Comparison of ENCODE assay signal across 20 cellular contexts in genomic region chr5:7015586-7016256, GRCh38.
DNase-seq lines count a peak whose midpoint lies in the region; ATAC-seq and TF ChIP-seq lines count a peak whose summit lies in the region.
"Had no signal": no experiment of that assay in that cellular context is flagged by ENCODE, and none has a peak within 500 bp of the region (broad histone marks: within the 10 kb centered on the region; RNA-seq: fewer than 3 reads in every experiment).

No MANE protein-coding gene starts in this region.

- H2BK5ac ChIP-seq in neuronal stem cell (ENCODE audit: low read length), result no peak overlapping the region

- no peaks in the 10 kb centered on the region for H3K4me1 Mint-ChIP-seq in endodermal cell
- H3K4me1 Mint-ChIP-seq: activated naive CD4-positive, alpha-beta T cell treated with anti-CD3 and anti-CD28 coated beads, Interleukin-2, amount 10 ng/mL, durations not matched to agents 7 days and 5 days; CD8-positive, alpha-beta memory T cell; immature natural killer cell had no signal

- H3K36me3 ChIP-seq in endodermal cell (ENCODE audit: control insufficient read depth, insufficient read depth, low read length), result no peaks in the 10 kb centered on the region
- no peaks in the 10 kb centered on the region for H3K36me3 ChIP-seq in neuronal stem cell (replicated peaks in 1 of 2; ENCODE audit: control insufficient read depth in 2 of 2, insufficient read depth in 2 of 2, low read length in 2 of 2)
- H3K36me3 ChIP-seq: neutrophil, sigmoid colon, thyroid gland had no signal

- peak overlapping the region; percentile 10 for H3K14ac ChIP-seq in neuronal stem cell (ENCODE audit: low read length)

- H3K27ac ChIP-seq in endodermal cell (ENCODE audit: low read depth, low read length), result no peak overlapping the region
- no peak overlapping the region for H3K27ac ChIP-seq in neuronal stem cell (replicated peaks; ENCODE audit: low read length)
- H3K27ac ChIP-seq: GM23248, KMS-11, neutrophil, sigmoid colon, thyroid gland had no signal

- 75 to 92% methylated on average over 2 to 6 of the region's 6 CpGs for WGBS in endodermal cell (ENCODE audit: insufficient coverage in 1 of 2, insufficient read length in 1 of 2), 2 experiments
- no CpG with 5 or more reads among the region's 6 CpGs for WGBS in neuronal stem cell (ENCODE audit: extremely low coverage in 2 of 2, insufficient read length in 2 of 2, insufficient replicate concordance in 1 of 2), 2 donors

- H3K27ac Mint-ChIP-seq in endodermal cell, result no peak overlapping the region
- H3K27ac Mint-ChIP-seq: activated naive CD4-positive, alpha-beta T cell treated with anti-CD3 and anti-CD28 coated beads, Interleukin-2, amount 10 ng/mL, durations not matched to agents 7 days and 5 days; brain; CD8-positive, alpha-beta memory T cell; immature natural killer cell had no signal

- no peaks in the 10 kb centered on the region for H3K9me3 ChIP-seq in endodermal cell (ENCODE audit: control insufficient read depth, low read length)
- H3K9me3 ChIP-seq in neuronal stem cell (replicated peaks in 1 of 2; ENCODE audit: control insufficient read depth in 2 of 2, insufficient read depth in 1 of 2, low read depth in 1 of 2, low read length in 2 of 2), result no peaks in the 10 kb centered on the region
- H3K9me3 ChIP-seq: neutrophil, sigmoid colon, thyroid gland had no signal

- H3K23ac ChIP-seq in neuronal stem cell (ENCODE audit: low read depth, low read length, poor library complexity), result no peak overlapping the region

- TF ChIP-seq CTCF in endodermal cell (conservative IDR thresholded peaks at IDR 0.05) (peak; percentile 75), GM10266 (IDR thresholded peaks at IDR 0.05; ENCODE audit: control insufficient read depth, insufficient read depth, low read depth, missing control alignments) (no peak)

- no peaks in the 10 kb centered on the region for H3K79me1 ChIP-seq in neuronal stem cell (ENCODE audit: low read depth, low read length)

- H4K91ac ChIP-seq in neuronal stem cell (ENCODE audit: low read depth, low read length, poor library complexity), result no peak overlapping the region

- H3K9ac ChIP-seq in endodermal cell (ENCODE audit: extremely low read depth, low read length, poor library complexity, severe bottlenecking), result no peak overlapping the region
- no peak overlapping the region for H3K9ac ChIP-seq in neuronal stem cell (ENCODE audit: low read depth, low read length, poor library complexity)
- H3K9ac ChIP-seq: GM23248, KMS-11 had no signal

- H3K4ac ChIP-seq in neuronal stem cell (ENCODE audit: low read length), result no peak overlapping the region

- H3K4me2 ChIP-seq in neuronal stem cell (ENCODE audit: insufficient read depth, low read length, poor library complexity, severe bottlenecking), result no peak overlapping the region
- H3K4me2 ChIP-seq: KMS-11 had no signal

- no peaks in the 10 kb centered on the region for H3K27me3 Mint-ChIP-seq in endodermal cell (ENCODE audit: insufficient read depth)
- H3K27me3 Mint-ChIP-seq: activated naive CD4-positive, alpha-beta T cell treated with anti-CD3 and anti-CD28 coated beads, Interleukin-2, amount 10 ng/mL, durations not matched to agents 7 days and 5 days; CD8-positive, alpha-beta memory T cell had no signal

- H3K18ac ChIP-seq in neuronal stem cell (ENCODE audit: low read length), result no peak overlapping the region

- H2BK15ac ChIP-seq in neuronal stem cell (ENCODE audit: low read length), result no peak overlapping the region

- H3K9me3 Mint-ChIP-seq in endodermal cell, result peaks cover 3% of the 10 kb centered on the region

- H3K27me3 ChIP-seq in endodermal cell (ENCODE audit: control insufficient read depth, insufficient read depth, low read length, poor library complexity, severe bottlenecking), result no peaks in the 10 kb centered on the region
- H3K27me3 ChIP-seq in neuronal stem cell (ENCODE audit: control insufficient read depth in 3 of 3, insufficient read depth in 3 of 3, low read depth in 1 of 3, low read length in 3 of 3), result peaks cover 0 to 5% (median 0%) of the 10 kb centered on the region in 3 experiments
- H3K27me3 ChIP-seq: neutrophil, sigmoid colon, thyroid gland had no signal

- H3K4me1 ChIP-seq in endodermal cell (ENCODE audit: control insufficient read depth, insufficient read depth, low read length) (no peaks in the 10 kb centered on the region), neuronal stem cell (ENCODE audit: control insufficient read depth in 2 of 2, insufficient read depth in 1 of 2, low read depth in 1 of 2, low read length in 2 of 2) (no peaks in the 10 kb centered on the region)
- H3K4me1 ChIP-seq: sigmoid colon, thyroid gland had no signal

- no peak overlapping the region for H2AFZ ChIP-seq in neuronal stem cell (ENCODE audit: low read length)
- H2AFZ ChIP-seq: GM23248 had no signal

- no peak overlapping the region for H2BK120ac ChIP-seq in neuronal stem cell (ENCODE audit: low read depth, low read length)

- DNase-seq in NCI-H1092 treated with DMSO at 0.1 percent for 48 hours (lab: John Stamatoyannopoulos, UW) (peak; percentile 4), NCI-H1092 (lab: John Stamatoyannopoulos, UW) (no peak), NCI-H1694 treated with DMSO at 0.1 percent for 48 hours (lab: John Stamatoyannopoulos, UW) (peak; percentile 32), endodermal cell (peak; percentile 78), neuronal stem cell (ENCODE audit: low spot score) (no peak), GM10266 (ENCODE audit: extremely low spot score) (no peak), AML-193 (lab: John Stamatoyannopoulos, UW) (no peak)
- DNase-seq: activated CD4-positive, alpha-beta T cell treated with anti-CD3 and anti-CD28 coated beads for 1 hour; activated naive CD4-positive, alpha-beta T cell treated with anti-CD3 and anti-CD28 coated beads, Interleukin-2, amount 10 ng/mL, durations not matched to agents 7 days and 5 days; CD8-positive, alpha-beta memory T cell; GM23248; immature natural killer cell; NCI-H774; sigmoid colon; stimulated activated CD4-positive, alpha-beta T cell treated with anti-CD3 and anti-CD28 coated beads, Interleukin-2, amount 100 ng/mL, for 48 hours; thyroid gland had no signal

- no peaks in the 10 kb centered on the region for H3K36me3 Mint-ChIP-seq in endodermal cell (ENCODE audit: low read depth)
- H3K36me3 Mint-ChIP-seq: activated naive CD4-positive, alpha-beta T cell treated with anti-CD3 and anti-CD28 coated beads, Interleukin-2, amount 10 ng/mL, durations not matched to agents 7 days and 5 days; brain; CD8-positive, alpha-beta memory T cell; immature natural killer cell had no signal

- no peak overlapping the region for H4K8ac ChIP-seq in neuronal stem cell (ENCODE audit: low read depth, low read length)

- H2BK12ac ChIP-seq in neuronal stem cell (ENCODE audit: low read length), result no peak overlapping the region

- H3K4me3 Mint-ChIP-seq in endodermal cell, result no peak overlapping the region
- H3K4me3 Mint-ChIP-seq: activated naive CD4-positive, alpha-beta T cell treated with anti-CD3 and anti-CD28 coated beads, Interleukin-2, amount 10 ng/mL, durations not matched to agents 7 days and 5 days; brain; CD8-positive, alpha-beta memory T cell; immature natural killer cell had no signal

- no peak overlapping the region for H3K4me3 ChIP-seq in endodermal cell (ENCODE audit: low read length)
- no peak overlapping the region for H3K4me3 ChIP-seq in neuronal stem cell (ENCODE audit: low read length in 2 of 2)
- H3K4me3 ChIP-seq: GM23248, sigmoid colon, thyroid gland had no signal

- ATAC-seq in HG02852 (IDR thresholded peaks at IDR 0.05; ENCODE audit: unreplicated experiment), result no peak

- H2AK5ac ChIP-seq in neuronal stem cell (ENCODE audit: low read depth, low read length), result no peak overlapping the region

Comparison
In these comparisons a context has a peak if more than half of its experiments do, and no peak if none do; other contexts are left out.
1. DNase-seq: peak in NCI-H1092 treated with DMSO at 0.1 percent for 48 hours (single experiment), NCI-H1694 treated with DMSO at 0.1 percent for 48 hours (single experiment) and endodermal cell (single experiment); none in NCI-H1092 (single experiment), neuronal stem cell (single experiment), GM10266 (single experiment) and AML-193 (0 of 2).